ENCODE assay signal across 34 cellular contexts in the genomic region with DNA sequence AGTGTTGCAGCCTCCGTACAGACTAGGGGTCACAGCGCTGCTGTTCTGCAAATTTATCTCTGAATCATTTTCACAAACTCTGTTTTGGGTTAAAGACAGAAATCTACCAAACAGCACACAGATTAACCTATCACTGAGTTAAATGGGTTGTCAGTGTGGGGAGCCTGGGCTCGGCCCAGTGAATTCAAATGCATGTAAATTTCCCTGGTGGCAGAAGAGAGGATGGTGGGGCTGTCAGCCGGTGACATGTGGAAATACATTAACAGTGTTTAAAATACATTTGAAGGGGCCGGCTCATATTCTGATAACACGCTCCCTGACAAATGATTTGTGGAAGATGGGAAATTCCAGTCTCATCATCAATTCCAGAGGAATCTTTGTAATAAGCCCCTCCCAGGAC.
"Had no signal": no experiment of that assay in that cellular context is flagged by ENCODE, and none has a peak within 500 bp of the region (broad histone marks: within the 10 kb centered on the region; RNA-seq: fewer than 3 reads in every experiment).

No MANE protein-coding gene starts in this region.

- H3K36me3 ChIP-seq: MG63 had no signal

- H3K9ac ChIP-seq: KMS-11 had no signal

- H3K4me2 ChIP-seq: KMS-11 had no signal

- H3K9me3 ChIP-seq: MG63 had no signal

- H3K27me3 ChIP-seq: MG63 had no signal

- DNase-seq: Karpas-422, Kasumi-1, KG1, MG63, MM.1S, MV-4-11, NCI-H1048, NCI-H1092, NCI-H1092 treated with DMSO at 0.1 percent for 48 hours, NCI-H1105, NCI-H1105 treated with DMSO at 0.1 percent for 48 hours, NCI-H1417, NCI-H1417 treated with DMSO at 0.1 percent for 48 hours, NCI-H1436, NCI-H1436 treated with DMSO at 0.1 percent for 48 hours, NCI-H146, NCI-H1694, NCI-H1694 treated with DMSO at 0.1 percent for 48 hours, NCI-H187, NCI-H187 treated with DMSO at 0.1 percent for 48 hours, NCI-H1930, NCI-H2029, NCI-H2029 treated with DMSO at 0.1 percent for 48 hours, NCI-H2081, NCI-H2081 treated with DMSO at 0.1 percent for 48 hours, NCI-H2107, NCI-H2171, NCI-H2171 treated with DMSO at 0.1 percent for 48 hours, NCI-H2227 treated with DMSO at 0.1 percent for 48 hours, NCI-H226, NCI-H345, NCI-H446, NCI-H446 treated with DMSO at 0.1 percent for 48 hours had no signal

- H3K4me3 ChIP-seq: MG63 had no signal

- H3K27ac ChIP-seq: KMS-11 had no signal
